In genomic region chr19:10653482-10653731, GRCh38 we compare ENCODE assay signal across 8 cellular contexts. TPM values are rescaled to one million over a fixed set of nuclear protein-coding genes. Genes with fewer than 3 reads are reported as not detected.
DNase-seq lines count a peak whose midpoint lies in the region; ATAC-seq, FAIRE-seq and TF ChIP-seq lines count a peak whose summit lies in the region.

No MANE protein-coding gene starts in this region.

- peak overlapping the region; percentile 93 for H3K4me2 ChIP-seq in A549

- ATAC-seq in A549: peak in 1 of 2 experiments; percentile 32; a peak in 2 of 6 replicates
- ATAC-seq in GM21529 (IDR thresholded peaks at IDR 0.05; ENCODE audit: unreplicated experiment): no peak
- no peak for ATAC-seq in HG02610 (IDR thresholded peaks at IDR 0.05; ENCODE audit: unreplicated experiment)

- no CpG with 5 or more reads among the region's 18 CpGs for WGBS in A549 (ENCODE audit: missing lambda C conversion rate)

- no peak for FAIRE-seq in A549 (lab: Jason Lieb, UNC)

- H3K27me3 ChIP-seq in HUES48 (ENCODE audit: control insufficient read depth, insufficient read depth, low read length) (no peaks in the 10 kb centered on the region), mononuclear cell (ENCODE audit: insufficient read depth, low read length) (no peaks in the 10 kb centered on the region)

- peak overlapping the region; percentile 100 for H3K9ac ChIP-seq in HUES48 (ENCODE audit: low read depth, low read length)

- peaks cover 40% of the 10 kb centered on the region for H3K36me3 ChIP-seq in HUES48 (ENCODE audit: control insufficient read depth, insufficient read depth, low read length)

- no peak for TF ChIP-seq POLR2A in A549 (IDR thresholded peaks at IDR 0.05; ENCODE audit: low read length)

- peak overlapping the region; percentile 83 for H3K4me3 ChIP-seq in A549
- peak overlapping the region; percentile 87 for H3K4me3 ChIP-seq in HUES48 (ENCODE audit: low read depth, low read length)
- H3K4me3 ChIP-seq in cardiac fibroblast (replicated peaks in 1 of 2; ENCODE audit: low read depth in 2 of 2, low read length in 2 of 2): peak overlapping the region; percentile 85 to 96
- H3K4me3 ChIP-seq in mononuclear cell (ENCODE audit: low read length): peak overlapping the region; percentile 88

- TF ChIP-seq RAD21 in A549 (conservative IDR thresholded peaks at IDR 0.05 in 1 of 2, IDR thresholded peaks at IDR 0.05 in 1 of 2): no peak

- CTCF ChIA-PET in A549 (lab: Yijun Ruan, JAX): interaction anchor here (1.2 kb wide), 1 partner anchor 72 kb away, joined by 3 read pairs; no protein-coding TSS in a partner anchor

- H3K27ac ChIP-seq in A549 (peak overlapping the region; percentile 99), HUES48 (ENCODE audit: low read depth, low read length) (peak overlapping the region; percentile 98)

- DNase-seq in A549 (ENCODE audit: low read depth in 1 of 2, low spot score in 1 of 2) (no peak), cardiac fibroblast (ENCODE audit: low read depth in 2 of 2) (no peak), NCI-H1417 treated with DMSO at 0.1 percent for 48 hours (lab: John Stamatoyannopoulos, UW) (no peak)
- DNase-seq in stimulated activated CD4-positive, alpha-beta T cell treated with anti-CD3 and anti-CD28 coated beads, Interleukin-1b, Interleukin-23, amount 100 ng/mL, for 48 hours: no peak

- H3K9me3 ChIP-seq in A549 (no peaks in the 10 kb centered on the region), HUES48 (ENCODE audit: control insufficient read depth, insufficient read depth, low read length) (no peaks in the 10 kb centered on the region), mononuclear cell (ENCODE audit: low read depth, low read length) (no peaks in the 10 kb centered on the region)

- H3K4me1 ChIP-seq in A549: peaks cover 19% of the 10 kb centered on the region; the same call in 2 of the 3 replicates
- peaks cover 6% of the 10 kb centered on the region for H3K4me1 ChIP-seq in HUES48 (ENCODE audit: control insufficient read depth, insufficient read depth, low read length)
- peaks cover 52% of the 10 kb centered on the region for H3K4me1 ChIP-seq in mononuclear cell (ENCODE audit: insufficient read depth, low read length)

- POLR2A ChIA-PET in A549 (lab: Yijun Ruan, JAX): no interaction called here

- TF ChIP-seq CTCF in A549 (IDR thresholded peaks at IDR 0.05) (no peak), cardiac fibroblast (IDR thresholded peaks at IDR 0.05; ENCODE audit: low read depth, low read length) (peak; percentile 17)

- TF ChIP-seq EP300 in A549 (IDR thresholded peaks at IDR 0.05): no peak

TF ChIP-seq in A549, 52 proteins besides CTCF, POLR2A, EP300 and RAD21:
- TF ChIP-seq ZSCAN20 (CRISPR knock-in tag; IDR thresholded peaks at IDR 0.05) (no peak), PHF8 (IDR thresholded peaks at IDR 0.05; ENCODE audit: borderline replicate concordance, low read depth) (peak; percentile 62; the same call in 1 of the 2 replicates), GATA3 (IDR thresholded peaks at IDR 0.05; ENCODE audit: borderline replicate concordance) (0 out of 2 replicates have a peak, but pooled peaks have one; percentile 9)

RNA-seq across cellular contexts. Expression of gene ILF3, which starts 0.7 kb away (rescaled TPM):
- 174 and 197 TPM in 2 replicates for polyA plus RNA-seq in A549 (2011; rRNA removed)
- 165 and 179 TPM in 2 replicates for polyA plus RNA-seq in A549 (2012; cell fraction: cytosol; rRNA removed)
- 409 and 482 TPM in 2 replicates for polyA plus RNA-seq in A549 (2012; cell fraction: nucleus; rRNA removed)
- polyA plus RNA-seq in A549 (2017; fragmentation: RNase III; extraction: RNeasy Plus Mini Kit Qiagen cat#74134 plus additional on column Dnase treatment): 137 to 151 TPM (median 142 TPM) in 3 replicates
- 111 and 131 TPM in 2 replicates for polyA minus RNA-seq in A549 (2011; rRNA and poly(A)+ RNA removed)
- 212 TPM for total RNA-seq in mononuclear cell

RNA-seq across cellular contexts. Expression of gene SLC44A2, which starts 28.1 kb away (rescaled TPM):
- 8.3 and 10.3 TPM in 2 replicates for polyA plus RNA-seq in A549 (2011; rRNA removed)
- 4.4 and 5.8 TPM in 2 replicates for polyA plus RNA-seq in A549 (2012; cell fraction: cytosol; rRNA removed)
- polyA plus RNA-seq in A549 (2012; cell fraction: nucleus; rRNA removed): 7.1 and 8.5 TPM in 2 replicates
- 6.7 to 10.1 TPM (median 8.3 TPM) in 3 replicates for polyA plus RNA-seq in A549 (2017; fragmentation: RNase III; extraction: RNeasy Plus Mini Kit Qiagen cat#74134 plus additional on column Dnase treatment)
- polyA minus RNA-seq in A549 (2011; rRNA and poly(A)+ RNA removed): 12.6 and 16.0 TPM in 2 replicates
- 57.1 TPM for total RNA-seq in mononuclear cell

RNA-seq across cellular contexts. Expression of gene QTRT1, which starts 47.8 kb away (rescaled TPM):
- polyA plus RNA-seq in A549 (2011; rRNA removed) (23.6 and 24.3 TPM in 2 replicates), A549 (2017; fragmentation: RNase III; extraction: RNeasy Plus Mini Kit Qiagen cat#74134 plus additional on column Dnase treatment) (42.2 to 47.6 TPM (median 42.5 TPM) in 3 replicates)
- polyA plus RNA-seq in A549 (2012; cell fraction: cytosol; rRNA removed): 77.6 and 81.1 TPM in 2 replicates
- 264 and 338 TPM in 2 replicates for polyA plus RNA-seq in A549 (2012; cell fraction: nucleus; rRNA removed)
- polyA minus RNA-seq in A549 (2011; rRNA and poly(A)+ RNA removed): 7.8 and 16.5 TPM in 2 replicates
- 13.9 TPM for total RNA-seq in mononuclear cell
